ENCODE assay signal across 20 cellular contexts in genomic region chr3:72316501-72317279, GRCh38.
A peak's percentile ranks its signal among the peaks of the same experiment; 100 is the strongest.
DNase-seq lines count a peak whose midpoint lies in the region; ATAC-seq, FAIRE-seq and TF ChIP-seq lines count a peak whose summit lies in the region.
"Had no signal": no experiment of that assay in that cellular context is flagged by ENCODE, and none has a peak within 500 bp of the region (broad histone marks: within the 10 kb centered on the region; RNA-seq: fewer than 3 reads in every experiment).

No MANE protein-coding gene starts in this region.

- intact Hi-C loops in pancreas (cut with DNase I) (no loop called here), upper lobe of right lung (cut with DNase I) (no loop called here)

- peak in 2 of 3 donors; percentile 58 to 66 for DNase-seq in Peyer's patch
- DNase-seq in left lobe of liver (ENCODE audit: low spot score) = peak; percentile 85
- DNase-seq in pancreas = peak in 2 of 6 donors; percentile 16 to 49
- DNase-seq in mucosa of gallbladder (ENCODE audit: low spot score) = no peak
- DNase-seq in activated CD4-positive, alpha-beta T cell treated with anti-CD3 and anti-CD28 coated beads, Interleukin-2, amount 50 U/mL, for 4 hours = no peak
- DNase-seq in upper lobe of right lung = no peak
- DNase-seq: Caco-2, DMS53, HCEC 1CT, MG63, NCI-H1092 treated with DMSO at 0.1 percent for 48 hours, NCI-H187 treated with DMSO at 0.1 percent for 48 hours, NCI-H446, NCI-H748 treated with DMSO at 0.1 percent for 48 hours, PC-9 had no signal

- WGBS in pancreas, 2 donors = 81 to 83% methylated on average over 13 of the region's 13 CpGs

- H3K36me3 ChIP-seq in Peyer's patch (no peaks in the 10 kb centered on the region), pancreas (no peaks in the 10 kb centered on the region), upper lobe of right lung (no peaks in the 10 kb centered on the region)
- H3K36me3 ChIP-seq: MG63 had no signal

- H3K27me3 ChIP-seq in Peyer's patch (no peaks in the 10 kb centered on the region), pancreas (no peaks in the 10 kb centered on the region), upper lobe of right lung (no peaks in the 10 kb centered on the region)
- H3K27me3 ChIP-seq: MG63 had no signal

- no peak for FAIRE-seq in pancreas (lab: Jason Lieb, UNC)
- FAIRE-seq: GM18507 had no signal

- peak; percentile 81 for ATAC-seq in left lobe of liver
- peak; percentile 35 to 56 (median 44) for ATAC-seq in pancreas
- no peak for ATAC-seq in HG03039 (IDR thresholded peaks at IDR 0.05; ENCODE audit: unreplicated experiment)
- ATAC-seq in upper lobe of right lung = no peak

- TF ChIP-seq CTCF in 22Rv1 (IDR thresholded peaks at IDR 0.05) = no peak
- TF ChIP-seq CTCF in Peyer's patch (IDR thresholded peaks at IDR 0.05) = no peak
- TF ChIP-seq CTCF in pancreas (IDR thresholded peaks at IDR 0.05) = no peak
- no peak for TF ChIP-seq CTCF in upper lobe of right lung (IDR thresholded peaks at IDR 0.05)

- H3K4me3 ChIP-seq in Peyer's patch (no peak overlapping the region), pancreas (no peak overlapping the region), upper lobe of right lung (no peak overlapping the region)
- H3K4me3 ChIP-seq: MG63, PC-9 had no signal

- peak overlapping the region; percentile 85 for H3K27ac ChIP-seq in 22Rv1
- H3K27ac ChIP-seq in Peyer's patch = no peak overlapping the region
- no peak overlapping the region for H3K27ac ChIP-seq in pancreas
- H3K27ac ChIP-seq in upper lobe of right lung = no peak overlapping the region
- H3K27ac ChIP-seq: HL-60, KMS-11, PC-9 had no signal

- H3K9me3 ChIP-seq in Peyer's patch = no peaks in the 10 kb centered on the region
- no peaks in the 10 kb centered on the region for H3K9me3 ChIP-seq in pancreas
- H3K9me3 ChIP-seq in upper lobe of right lung = no peaks in the 10 kb centered on the region
- H3K9me3 ChIP-seq: Caco-2, MG63 had no signal

- no peak for TF ChIP-seq POLR2A in Peyer's patch (IDR thresholded peaks at IDR 0.05)

- peaks cover 0 to 6% (median 0%) of the 10 kb centered on the region in 4 donors for H3K4me1 ChIP-seq in Peyer's patch
- peaks cover 13 to 17% (median 16%) of the 10 kb centered on the region in 3 donors for H3K4me1 ChIP-seq in pancreas
- no peaks in the 10 kb centered on the region for H3K4me1 ChIP-seq in upper lobe of right lung
- H3K4me1 ChIP-seq: Caco-2 had no signal

Comparison
In these comparisons a context has a peak if more than half of its experiments do, and no peak if none do; other contexts are left out.
1. DNase-seq: peak in Peyer's patch (2 of 3) and left lobe of liver (single experiment); none in mucosa of gallbladder (single experiment), activated CD4-positive, alpha-beta T cell treated with anti-CD3 and anti-CD28 coated beads, Interleukin-2, amount 50 U/mL, for 4 hours (0 of 2) and upper lobe of right lung (single experiment).
2. ATAC-seq: peak in left lobe of liver (single experiment) and pancreas (4 of 4); none in HG03039 (single experiment) and upper lobe of right lung (single experiment).